In the genomic region with DNA sequence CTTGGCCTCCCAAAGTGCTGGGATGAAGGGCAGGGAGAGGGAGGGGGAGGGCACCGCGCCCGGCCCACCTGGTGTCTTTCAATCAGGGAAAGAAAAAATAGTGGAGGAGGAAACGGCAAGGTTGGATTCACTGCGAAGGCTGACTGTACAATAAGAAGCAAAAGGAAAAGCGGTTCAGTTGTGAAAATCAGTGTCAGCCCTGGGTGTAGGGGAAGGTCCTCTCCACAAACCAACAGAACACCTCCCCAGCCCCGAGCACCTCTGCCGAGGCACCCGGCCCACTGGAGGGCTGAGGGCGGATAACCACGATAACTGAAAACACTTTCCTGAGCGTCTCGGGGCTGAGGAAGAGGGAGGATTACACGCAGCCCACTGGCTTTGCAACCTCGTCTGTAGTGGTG, we compare ENCODE assay signal across 8 cellular contexts. TPM values are rescaled to one million over a fixed set of nuclear protein-coding genes. Genes with fewer than 3 reads are reported as not detected.
DNase-seq lines count a peak whose midpoint lies in the region; ATAC-seq and TF ChIP-seq lines count a peak whose summit lies in the region.

No MANE protein-coding gene starts in this region.

- H4K20me1 ChIP-seq in neural progenitor cell (ENCODE audit: low read depth), result peaks cover 35% of the 10 kb centered on the region

- TF ChIP-seq CTCF in Caco-2 (IDR thresholded peaks at IDR 0.05; ENCODE audit: insufficient read depth in 1 of 2, low read depth in 1 of 2, low read length in 1 of 2, severe bottlenecking in 1 of 2, unreplicated experiment in 1 of 2) (no peak), RWPE2 (IDR thresholded peaks at IDR 0.05; ENCODE audit: poor library complexity, severe bottlenecking) (no peak), neural progenitor cell (IDR thresholded peaks at IDR 0.05) (no peak)

- peak overlapping the region; percentile 50 for H3K4me3 ChIP-seq in Caco-2 (ENCODE audit: low read depth, low read length)
- H3K4me3 ChIP-seq in RWPE2 (ENCODE audit: severe bottlenecking), result peak overlapping the region; percentile 94
- peak overlapping the region; percentile 99 for H3K4me3 ChIP-seq in neural progenitor cell

- BruUV-seq in Caco-2 (replicated peaks; lab: Mats Ljungman, UMichigan), result no TSS peak

- CTCF ChIA-PET in Caco-2 (lab: Charles Lee), result no interaction called here

- H3K9me3 ChIP-seq in Caco-2 (no peaks in the 10 kb centered on the region), RWPE2 (ENCODE audit: severe bottlenecking) (no peaks in the 10 kb centered on the region), neural progenitor cell (ENCODE audit: low read depth) (no peaks in the 10 kb centered on the region)

- ATAC-seq in RWPE2 (ENCODE audit: low read depth) (no peak), HG03139 (IDR thresholded peaks at IDR 0.05; ENCODE audit: unreplicated experiment) (no peak), GM21390 (IDR thresholded peaks at IDR 0.05; ENCODE audit: unreplicated experiment) (no peak)
- ATAC-seq in central memory CD8-positive, alpha-beta T cell (replicated peaks; ENCODE audit: extremely low read depth, poor library complexity, severe bottlenecking), result peak; percentile 10

- H3K36me3 ChIP-seq in Caco-2 (ENCODE audit: control insufficient read depth, insufficient read depth, low read length) (peaks cover 5% of the 10 kb centered on the region), RWPE2 (ENCODE audit: low read depth) (peaks cover 18% of the 10 kb centered on the region), neural progenitor cell (no peaks in the 10 kb centered on the region)

- H3K36me3 Mint-ChIP-seq in Caco-2 (ENCODE audit: insufficient read depth, unreplicated experiment) (peaks cover 41% of the 10 kb centered on the region), neural progenitor cell (peaks cover 3% of the 10 kb centered on the region)
- H3K36me3 Mint-ChIP-seq in central memory CD8-positive, alpha-beta T cell (ENCODE audit: insufficient read depth), result peaks cover 11% of the 10 kb centered on the region

- peaks cover 17% of the 10 kb centered on the region for H3K4me1 Mint-ChIP-seq in Caco-2 (ENCODE audit: low read depth, unreplicated experiment)
- H3K4me1 Mint-ChIP-seq in central memory CD8-positive, alpha-beta T cell, result peaks cover 22% of the 10 kb centered on the region
- peaks cover 27% of the 10 kb centered on the region for H3K4me1 Mint-ChIP-seq in neural progenitor cell

- no peaks in the 10 kb centered on the region for H3K27me3 ChIP-seq in Caco-2 (replicated peaks; ENCODE audit: control insufficient read depth, insufficient read depth, low read length)
- no peaks in the 10 kb centered on the region for H3K27me3 ChIP-seq in RWPE2 (ENCODE audit: insufficient read depth, poor library complexity, severe bottlenecking)
- H3K27me3 ChIP-seq in neural progenitor cell, result peaks cover 7% of the 10 kb centered on the region

- H3F3A ChIP-seq in neural progenitor cell (ENCODE audit: low read depth), result peaks cover 14% of the 10 kb centered on the region

- H3K27ac ChIP-seq in RWPE2 (ENCODE audit: poor library complexity, severe bottlenecking) (peak overlapping the region; percentile 83), neural progenitor cell (no peak overlapping the region)

- no peak overlapping the region for H3K9ac ChIP-seq in neural progenitor cell

- POLR2A ChIA-PET in Caco-2 (lab: Charles Lee), result interaction anchor here (0.6 to 1.0 kb wide), 2 partner anchors 17 to 57 kb away, joined by 4 read pairs; no protein-coding TSS in a partner anchor

- peaks cover 43% of the 10 kb centered on the region for H3K79me2 ChIP-seq in neural progenitor cell (ENCODE audit: low read depth)

- H3K4me3 Mint-ChIP-seq in Caco-2 (ENCODE audit: unreplicated experiment) (peak overlapping the region; percentile 95), neural progenitor cell (peak overlapping the region; percentile 83)
- H3K4me3 Mint-ChIP-seq in central memory CD8-positive, alpha-beta T cell, result peak overlapping the region; percentile 72

- peak overlapping the region; percentile 88 for H3K4me2 ChIP-seq in neural progenitor cell

- DNase-seq in Caco-2, result no peak
- DNase-seq in RWPE2 (ENCODE audit: low spot score), result no peak
- peak; percentile 34 to 46 for DNase-seq in central memory CD8-positive, alpha-beta T cell (ENCODE audit: low spot score in 2 of 2)
- DNase-seq in neural progenitor cell (ENCODE audit: low spot score), result no peak
- DNase-seq in NK-92 treated with Interleukin-12 subunit alpha and Interleukin-12 subunit beta, amount 100 ng/mL, for 24 hours (lab: John Stamatoyannopoulos, UW), result no peak
- DNase-seq in NCI-H510A treated with DMSO at 0.1 percent for 48 hours (lab: John Stamatoyannopoulos, UW), result no peak

- H3K27ac Mint-ChIP-seq in Caco-2 (ENCODE audit: unreplicated experiment) (peak overlapping the region; percentile 31), neural progenitor cell (no peak overlapping the region)
- H3K27ac Mint-ChIP-seq in central memory CD8-positive, alpha-beta T cell (ENCODE audit: low read depth), result peak overlapping the region; percentile 64

- H3K9me3 Mint-ChIP-seq in Caco-2 (ENCODE audit: unreplicated experiment), result no peaks in the 10 kb centered on the region
- no peaks in the 10 kb centered on the region for H3K9me3 Mint-ChIP-seq in central memory CD8-positive, alpha-beta T cell
- H3K9me3 Mint-ChIP-seq in neural progenitor cell, result no peaks in the 10 kb centered on the region

- H2AFZ ChIP-seq in neural progenitor cell (replicated peaks), result no peak overlapping the region

- intact Hi-C loops in Caco-2 (cut with micrococcal nuclease; ENCODE audit: unreplicated experiment), result loop anchor here (5.0 to 10.0 kb wide), 3 partner anchors 102 to 259 kb away; no protein-coding TSS in a partner anchor

- H3K4me1 ChIP-seq in Caco-2 (peaks cover 40% of the 10 kb centered on the region), RWPE2 (ENCODE audit: insufficient read depth, poor library complexity, severe bottlenecking) (peaks cover 30% of the 10 kb centered on the region), neural progenitor cell (peaks cover 13% of the 10 kb centered on the region)

- H3K27me3 Mint-ChIP-seq in Caco-2 (ENCODE audit: insufficient read depth, unreplicated experiment), result no peaks in the 10 kb centered on the region
- H3K27me3 Mint-ChIP-seq in central memory CD8-positive, alpha-beta T cell, result no peaks in the 10 kb centered on the region
- peaks cover 2% of the 10 kb centered on the region for H3K27me3 Mint-ChIP-seq in neural progenitor cell (ENCODE audit: insufficient read depth, low read depth)

RNA-seq across cellular contexts. Expression of gene SPG7, which starts 1.4 kb away (rescaled TPM):
- total RNA-seq in Caco-2 (2022) (159 and 178 TPM in 2 replicates), neural progenitor cell (ENCODE audit: low replicate concordance) (122 and 240 TPM in 2 replicates)

RNA-seq across cellular contexts. Expression of gene ANKRD11, which starts 16.4 kb away (rescaled TPM):
- total RNA-seq in Caco-2 (2022) (297 TPM in 2 replicates), neural progenitor cell (ENCODE audit: low replicate concordance) (47.3 and 68.1 TPM in 2 replicates)

RNA-seq across cellular contexts. Expression of gene RPL13, which starts 53.7 kb away (rescaled TPM):
- total RNA-seq in Caco-2 (2022), result 2,846 and 2,897 TPM in 2 replicates
- 1,914 and 5,602 TPM in 2 replicates for total RNA-seq in neural progenitor cell (ENCODE audit: low replicate concordance)

Comparison
In these comparisons a context has a peak if more than half of its experiments do, and no peak if none do; other contexts are left out.
1. DNase-seq: peak in central memory CD8-positive, alpha-beta T cell (2 of 2); none in Caco-2 (0 of 2), RWPE2 (single experiment), neural progenitor cell (single experiment), NK-92 treated with Interleukin-12 subunit alpha and Interleukin-12 subunit beta, amount 100 ng/mL, for 24 hours (single experiment) and NCI-H510A treated with DMSO at 0.1 percent for 48 hours (single experiment).
2. Peak in every context shown above with its lines, with median percentiles within 50 percentile points of each other: H3K4me3 ChIP-seq and H3K4me3 Mint-ChIP-seq.